ENCODE assay signal across 11 cellular contexts in the genomic region with DNA sequence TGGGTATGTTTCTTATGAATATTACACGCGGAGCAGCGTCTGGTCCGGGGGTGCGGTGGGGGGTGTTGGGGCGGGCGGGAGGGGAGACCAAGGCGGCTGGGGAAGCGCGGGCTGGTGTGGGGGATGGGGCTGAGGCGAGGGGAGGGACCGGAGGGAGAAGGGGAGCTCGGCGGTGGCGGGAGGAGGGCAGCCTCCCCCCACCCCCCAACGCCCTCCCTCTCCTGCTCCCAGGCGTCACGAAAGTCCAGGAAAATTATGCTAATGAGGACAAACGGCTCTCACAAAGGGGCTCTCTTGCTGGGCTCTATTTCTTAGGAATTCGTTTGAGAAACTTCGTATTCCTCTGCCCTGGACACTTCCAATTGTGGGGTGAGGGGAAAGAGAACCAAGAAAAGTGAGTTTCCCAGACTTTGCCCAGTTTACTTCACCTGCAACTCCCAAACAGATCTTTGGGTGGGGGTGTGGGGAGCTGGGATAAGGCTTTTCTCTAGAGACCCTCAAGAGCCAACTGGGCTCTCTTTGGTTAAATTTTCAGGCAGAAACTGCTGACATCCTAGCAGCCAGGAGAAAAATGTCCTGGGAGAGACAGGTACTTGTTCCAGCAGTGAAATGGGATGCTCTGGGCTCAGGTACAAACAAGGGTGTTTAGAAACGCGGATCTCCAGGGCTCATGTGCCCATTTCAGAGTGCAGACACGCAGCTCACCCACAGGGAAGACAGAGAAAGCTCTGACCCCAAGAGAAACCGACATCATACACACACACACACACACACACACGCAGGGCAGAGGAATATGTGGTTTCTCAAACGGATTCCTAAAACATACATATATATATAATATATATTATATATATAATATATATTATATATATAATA. TPM values are rescaled to one million over a fixed set of nuclear protein-coding genes. Genes with fewer than 3 reads are reported as not detected.
DNase-seq lines count a peak whose midpoint lies in the region; ATAC-seq and TF ChIP-seq lines count a peak whose summit lies in the region.
"Had no signal": no experiment of that assay in that cellular context is flagged by ENCODE, and none has a peak within 500 bp of the region (broad histone marks: within the 10 kb centered on the region; RNA-seq: fewer than 3 reads in every experiment).

No MANE protein-coding gene starts in this region.

- peaks cover 22 to 74% (median 48%) of the 10 kb centered on the region in 3 donors for H3K4me1 ChIP-seq in esophagus squamous epithelium
- no peaks in the 10 kb centered on the region for H3K4me1 ChIP-seq in parathyroid adenoma

- TF ChIP-seq CTCF in esophagus squamous epithelium (IDR thresholded peaks at IDR 0.05), result no peak
- TF ChIP-seq CTCF in parathyroid adenoma (IDR thresholded peaks at IDR 0.05), result no peak
- no peak for TF ChIP-seq CTCF in CD4-positive, alpha-beta T cell (IDR thresholded peaks at IDR 0.05)

- peak overlapping the region; percentile 54 for H3K4me2 ChIP-seq in parathyroid adenoma (ENCODE audit: low read length)

- CTCF ChIA-PET in CD4-positive, alpha-beta T cell (lab: Charles Lee), result no interaction called here

- in situ Hi-C loops in Caki2 (cut with HindIII; ENCODE audit: low pct_unique_long_range_greater_than_20kb, low sequenced_read_pairs), result no loop called here

- no peaks in the 10 kb centered on the region for H3K27me3 ChIP-seq in esophagus squamous epithelium
- no peaks in the 10 kb centered on the region for H3K27me3 ChIP-seq in parathyroid adenoma (ENCODE audit: control insufficient read depth, insufficient read depth, low read length)
- H3K27me3 ChIP-seq in CD4-positive, alpha-beta T cell (ENCODE audit: control insufficient read depth, insufficient read depth, low read length), result peaks cover 5% of the 10 kb centered on the region

- no peaks in the 10 kb centered on the region for H3K9me3 ChIP-seq in esophagus squamous epithelium
- H3K9me3 ChIP-seq in parathyroid adenoma (ENCODE audit: control insufficient read depth, low read length), result no peaks in the 10 kb centered on the region
- no peaks in the 10 kb centered on the region for H3K9me3 ChIP-seq in CD4-positive, alpha-beta T cell (ENCODE audit: control insufficient read depth, low read length)

- POLR2A ChIA-PET in CD4-positive, alpha-beta T cell (lab: Charles Lee), result no interaction called here

- no peak overlapping the region for H3K27ac Mint-ChIP-seq in CD4-positive, alpha-beta T cell

- peaks cover 36% of the 10 kb centered on the region for H3K27me3 Mint-ChIP-seq in CD4-positive, alpha-beta T cell

- H3K9me3 Mint-ChIP-seq in CD4-positive, alpha-beta T cell, result no peaks in the 10 kb centered on the region

- H3K4me3 ChIP-seq in esophagus squamous epithelium (peak overlapping the region; percentile 70 to 91 (median 78)), parathyroid adenoma (ENCODE audit: low read depth, low read length) (peak overlapping the region; percentile 61)

- ATAC-seq in HG03520 (IDR thresholded peaks at IDR 0.05; ENCODE audit: unreplicated experiment), result no peak
- ATAC-seq in CD4-positive, alpha-beta T cell (ENCODE audit: poor library complexity), result no peak

- no peak overlapping the region for H2AFZ ChIP-seq in parathyroid adenoma

- H3K36me3 Mint-ChIP-seq in CD4-positive, alpha-beta T cell (ENCODE audit: low read depth), result no peaks in the 10 kb centered on the region

- WGBS in esophagus squamous epithelium, 2 donors, result 9 to 12% methylated on average over 7 to 8 of the region's 27 CpGs

- H3K36me3 ChIP-seq in esophagus squamous epithelium, result no peaks in the 10 kb centered on the region
- no peaks in the 10 kb centered on the region for H3K36me3 ChIP-seq in parathyroid adenoma (ENCODE audit: control insufficient read depth, insufficient read depth, low read length)

- H3K4me3 Mint-ChIP-seq in CD4-positive, alpha-beta T cell, result no peak overlapping the region

- no peak overlapping the region for H3K9ac ChIP-seq in parathyroid adenoma

- intact Hi-C loops in esophagus squamous epithelium (cut with DNase I), result no loop called here
- intact Hi-C loops in CD4-positive, alpha-beta T cell (cut with DNase I, micrococcal nuclease), result no loop called here

- H3K27ac ChIP-seq in esophagus squamous epithelium (peak overlapping the region; percentile 96 to 99 (median 99)), parathyroid adenoma (peak overlapping the region; percentile 60)
- no peak overlapping the region for H3K27ac ChIP-seq in CD4-positive, alpha-beta T cell (ENCODE audit: low read depth, low read length)

- no peaks in the 10 kb centered on the region for H3K79me2 ChIP-seq in parathyroid adenoma

- TF ChIP-seq POLR2A in esophagus squamous epithelium (IDR thresholded peaks at IDR 0.05), result peak in 1 of 4 donors; percentile 21

- no peaks in the 10 kb centered on the region for H3K4me1 Mint-ChIP-seq in CD4-positive, alpha-beta T cell (ENCODE audit: low read depth)

- peak; percentile 91 for DNase-seq in Caki2 (ENCODE audit: low read depth)
- DNase-seq in NCI-H748 (lab: John Stamatoyannopoulos, UW; ENCODE audit: unreplicated experiment), result peak; percentile 76
- no peak for DNase-seq in esophagus squamous epithelium (lab: John Stamatoyannopoulos, UW)
- DNase-seq in germinal center (ENCODE audit: low spot score), result no peak
- DNase-seq in cortex of kidney (lab: John Stamatoyannopoulos, UW), result no peak
- DNase-seq in CD4-positive, alpha-beta T cell, result no peak
- DNase-seq: activated T-cell treated with anti-CD3 and anti-CD28 coated beads, Interleukin-2, amount 50 U/mL, for 48 hours; hypothalamus; SHP77 treated with DMSO at 0.1 percent for 48 hours had no signal

RNA-seq across cellular contexts. Expression of gene HOXA2, which starts 11.7 kb away (rescaled TPM):
- 0.30 TPM in 1 of 2 replicates, not detected in the other for total RNA-seq in Caki2 (2014; rRNA removed; shearing (Covaris generic); ENCODE audit: low replicate concordance)
- total RNA-seq in esophagus squamous epithelium, result 1 to 10 TPM in 3 of 4 donors, under 1 TPM in 1; 0.27 to 3.6 (median 1.5) TPM
- total RNA-seq in CD4-positive, alpha-beta T cell, result not detected

RNA-seq across cellular contexts. Expression of gene HOXA4, which starts 16.3 kb away (rescaled TPM):
- total RNA-seq in Caki2 (2014; rRNA removed; shearing (Covaris generic); ENCODE audit: low replicate concordance), result 5.6 and 10.3 TPM in 2 replicates
- 1 to 10 TPM; 2.9 to 6.7 (median 4.1) TPM for total RNA-seq in esophagus squamous epithelium
- not detected for total RNA-seq in CD4-positive, alpha-beta T cell

RNA-seq across cellular contexts. Expression of gene HOXA1, which starts 18.4 kb away (rescaled TPM):
- total RNA-seq in Caki2 (2014; rRNA removed; shearing (Covaris generic); ENCODE audit: low replicate concordance), result 0.38 and 3.9 TPM in 2 replicates
- total RNA-seq in esophagus squamous epithelium, result 1 to 10 TPM; 1.6 to 2.5 (median 2.2) TPM
- under 1 TPM; 0.14 to 0.22 TPM for total RNA-seq in CD4-positive, alpha-beta T cell

RNA-seq across cellular contexts. Expression of gene HOXA5, which starts 29.3 kb away (rescaled TPM):
- 53.0 and 130 TPM in 2 replicates for total RNA-seq in Caki2 (2014; rRNA removed; shearing (Covaris generic); ENCODE audit: low replicate concordance)
- 1 to 10 TPM; 3.6 to 8.2 (median 6.8) TPM for total RNA-seq in esophagus squamous epithelium
- total RNA-seq in CD4-positive, alpha-beta T cell, result not detected

RNA-seq across cellular contexts. Expression of gene HOXA6, which starts 33.3 kb away (rescaled TPM):
- 0.96 and 1.2 TPM in 2 replicates for total RNA-seq in Caki2 (2014; rRNA removed; shearing (Covaris generic); ENCODE audit: low replicate concordance)
- 1 to 10 TPM in 1 of 4 donors, under 1 TPM in 1, not detected in 2; 0.26 to 1.3 TPM for total RNA-seq in esophagus squamous epithelium
- total RNA-seq in CD4-positive, alpha-beta T cell, result not detected

Comparison
In these comparisons a context has a peak if more than half of its experiments do, and no peak if none do; other contexts are left out.
1. DNase-seq: peak in Caki2 (single experiment) and NCI-H748 (single experiment); none in esophagus squamous epithelium (single experiment), germinal center (single experiment), cortex of kidney (single experiment) and CD4-positive, alpha-beta T cell (0 of 10).